In genomic region chr9:100125236-100125635, GRCh38 we compare ENCODE assay signal across 18 cellular contexts. TPM values are rescaled to one million over a fixed set of nuclear protein-coding genes. Genes with fewer than 3 reads are reported as not detected.
A peak's percentile ranks its signal among the peaks of the same experiment; 100 is the strongest.
DNase-seq lines count a peak whose midpoint lies in the region; ATAC-seq, FAIRE-seq and TF ChIP-seq lines count a peak whose summit lies in the region.
"Had no signal": no experiment of that assay in that cellular context is flagged by ENCODE, and none has a peak within 500 bp of the region (broad histone marks: within the 10 kb centered on the region; RNA-seq: fewer than 3 reads in every experiment).

No MANE protein-coding gene starts in this region.

- H3K36me3 ChIP-seq in pancreas, result no peaks in the 10 kb centered on the region

- POLR2A ChIA-PET in activated CD8-positive, alpha-beta T cell treated with anti-CD3 and anti-CD28 coated beads for 36 hours (lab: Charles Lee), result no interaction called here

- FAIRE-seq in pancreas (lab: Jason Lieb, UNC), result no peak
- FAIRE-seq: GM12891 had no signal

- CTCF ChIA-PET in activated CD8-positive, alpha-beta T cell treated with anti-CD3 and anti-CD28 coated beads for 36 hours (lab: Charles Lee), result no interaction called here

- H3K27ac ChIP-seq in pancreas, result no peak overlapping the region

- H3K9me3 Mint-ChIP-seq in glutamatergic neuron (ENCODE audit: unreplicated experiment), result peaks cover 2% of the 10 kb centered on the region
- H3K9me3 Mint-ChIP-seq in activated CD8-positive, alpha-beta T cell treated with anti-CD3 and anti-CD28 coated beads for 36 hours, result no peaks in the 10 kb centered on the region
- H3K9me3 Mint-ChIP-seq: CD4-positive, alpha-beta memory T cell had no signal

- no peak overlapping the region for H3K4me3 ChIP-seq in pancreas

- no peaks in the 10 kb centered on the region for H3K36me3 Mint-ChIP-seq in glutamatergic neuron (ENCODE audit: unreplicated experiment)
- H3K36me3 Mint-ChIP-seq in activated CD8-positive, alpha-beta T cell treated with anti-CD3 and anti-CD28 coated beads for 36 hours (ENCODE audit: low read depth), result peaks cover 22% of the 10 kb centered on the region

- H3K27me3 ChIP-seq in pancreas, result no peaks in the 10 kb centered on the region

- no peaks in the 10 kb centered on the region for H3K9me3 ChIP-seq in pancreas

- TF ChIP-seq CTCF in glutamatergic neuron (IDR thresholded peaks at IDR 0.05; ENCODE audit: partially characterized antibody, unreplicated experiment) (no peak), pancreas (IDR thresholded peaks at IDR 0.05) (no peak)
- TF ChIP-seq CTCF in activated CD8-positive, alpha-beta T cell treated with anti-CD3 and anti-CD28 coated beads for 36 hours (IDR thresholded peaks at IDR 0.05), result no peak

- H3K4me1 ChIP-seq in pancreas, result peaks cover 0 to 3% (median 0%) of the 10 kb centered on the region in 3 donors

- peak; percentile 8 for DNase-seq in HuH-7 (ENCODE audit: low spot score)
- DNase-seq in NCI-H69 (lab: John Stamatoyannopoulos, UW), result peak; percentile 38
- DNase-seq in glutamatergic neuron, result no peak
- DNase-seq in pancreas, result no peak
- no peak for DNase-seq in activated CD8-positive, alpha-beta T cell treated with anti-CD3 and anti-CD28 coated beads for 36 hours
- DNase-seq in stimulated activated CD4-positive, alpha-beta T cell treated with anti-CD3 and anti-CD28 coated beads, Interleukin-4, amount 100 ng/mL, for 1 hour, result no peak
- no peak for DNase-seq in NCI-H526 treated with DMSO at 0.1 percent for 48 hours (lab: John Stamatoyannopoulos, UW)
- DNase-seq: C1 segment of cervical spinal cord; Calu3; CD4-positive, alpha-beta memory T cell; COR-L47; DMS53; DMS79 treated with DMSO at 0.1 percent for 48 hours; GF-D8; GOT3; H7; HCEC 1CT had no signal

- peaks cover 23% of the 10 kb centered on the region for H3K4me1 Mint-ChIP-seq in glutamatergic neuron (ENCODE audit: low read depth, unreplicated experiment)
- H3K4me1 Mint-ChIP-seq in activated CD8-positive, alpha-beta T cell treated with anti-CD3 and anti-CD28 coated beads for 36 hours (ENCODE audit: low read depth), result peaks cover 7% of the 10 kb centered on the region

- ATAC-seq in pancreas, result peak in 3 of 4 donors; percentile 50 to 89 (median 74)
- ATAC-seq in activated CD8-positive, alpha-beta T cell treated with anti-CD3 and anti-CD28 coated beads for 36 hours, result no peak

- peak overlapping the region; percentile 85 for H3K27ac Mint-ChIP-seq in glutamatergic neuron (ENCODE audit: unreplicated experiment)
- no peak overlapping the region for H3K27ac Mint-ChIP-seq in activated CD8-positive, alpha-beta T cell treated with anti-CD3 and anti-CD28 coated beads for 36 hours

- H3K27me3 Mint-ChIP-seq in glutamatergic neuron (ENCODE audit: unreplicated experiment), result peaks cover 1% of the 10 kb centered on the region
- H3K27me3 Mint-ChIP-seq in activated CD8-positive, alpha-beta T cell treated with anti-CD3 and anti-CD28 coated beads for 36 hours, result no peaks in the 10 kb centered on the region
- H3K27me3 Mint-ChIP-seq: CD4-positive, alpha-beta memory T cell had no signal

- intact Hi-C loops in pancreas (cut with DNase I), result no loop called here
- intact Hi-C loops in activated CD8-positive, alpha-beta T cell treated with anti-CD3 and anti-CD28 coated beads for 36 hours (cut with micrococcal nuclease), result no loop called here

- H3K4me3 Mint-ChIP-seq in glutamatergic neuron (ENCODE audit: unreplicated experiment), result no peak overlapping the region
- no peak overlapping the region for H3K4me3 Mint-ChIP-seq in activated CD8-positive, alpha-beta T cell treated with anti-CD3 and anti-CD28 coated beads for 36 hours
- H3K4me3 Mint-ChIP-seq: CD4-positive, alpha-beta memory T cell had no signal

- WGBS in pancreas, 2 donors, result 47 to 52% methylated on average over 2 of the region's 2 CpGs

RNA-seq across cellular contexts. Expression of gene INVS, which starts 26.2 kb away (rescaled TPM):
- total RNA-seq in glutamatergic neuron (ENCODE audit: unreplicated experiment), result 33.4 TPM
- 10 to 100 TPM in 1 of 6 donors, 1 to 10 TPM in 5; 3.7 to 15.0 (median 6.5) TPM for total RNA-seq in pancreas
- 1 to 10 TPM; 3.1 to 5.7 TPM for polyA plus RNA-seq in pancreas
- 10 to 100 TPM; 18.0 to 20.4 TPM for total RNA-seq in activated CD8-positive, alpha-beta T cell treated with anti-CD3 and anti-CD28 coated beads for 36 hours

RNA-seq across cellular contexts. Expression of gene ERP44, which starts 26.4 kb away (rescaled TPM):
- total RNA-seq in glutamatergic neuron (ENCODE audit: unreplicated experiment) (19.3 TPM), pancreas (10 to 100 TPM; 10.7 to 18.3 (median 15.2) TPM)
- 10 to 100 TPM; 10.6 to 14.3 TPM for polyA plus RNA-seq in pancreas
- total RNA-seq in activated CD8-positive, alpha-beta T cell treated with anti-CD3 and anti-CD28 coated beads for 36 hours, result 10 to 100 TPM; 10.2 to 11.1 TPM

Comparison
In these comparisons a context has a peak if more than half of its experiments do, and no peak if none do; other contexts are left out.
1. DNase-seq: peak in HuH-7 (single experiment) and NCI-H69 (single experiment); none in glutamatergic neuron (single experiment), pancreas (0 of 6), activated CD8-positive, alpha-beta T cell treated with anti-CD3 and anti-CD28 coated beads for 36 hours (single experiment), stimulated activated CD4-positive, alpha-beta T cell treated with anti-CD3 and anti-CD28 coated beads, Interleukin-4, amount 100 ng/mL, for 1 hour (single experiment) and NCI-H526 treated with DMSO at 0.1 percent for 48 hours (single experiment).